Comparison of ENCODE assay signal across 8 cellular contexts in the genomic region with DNA sequence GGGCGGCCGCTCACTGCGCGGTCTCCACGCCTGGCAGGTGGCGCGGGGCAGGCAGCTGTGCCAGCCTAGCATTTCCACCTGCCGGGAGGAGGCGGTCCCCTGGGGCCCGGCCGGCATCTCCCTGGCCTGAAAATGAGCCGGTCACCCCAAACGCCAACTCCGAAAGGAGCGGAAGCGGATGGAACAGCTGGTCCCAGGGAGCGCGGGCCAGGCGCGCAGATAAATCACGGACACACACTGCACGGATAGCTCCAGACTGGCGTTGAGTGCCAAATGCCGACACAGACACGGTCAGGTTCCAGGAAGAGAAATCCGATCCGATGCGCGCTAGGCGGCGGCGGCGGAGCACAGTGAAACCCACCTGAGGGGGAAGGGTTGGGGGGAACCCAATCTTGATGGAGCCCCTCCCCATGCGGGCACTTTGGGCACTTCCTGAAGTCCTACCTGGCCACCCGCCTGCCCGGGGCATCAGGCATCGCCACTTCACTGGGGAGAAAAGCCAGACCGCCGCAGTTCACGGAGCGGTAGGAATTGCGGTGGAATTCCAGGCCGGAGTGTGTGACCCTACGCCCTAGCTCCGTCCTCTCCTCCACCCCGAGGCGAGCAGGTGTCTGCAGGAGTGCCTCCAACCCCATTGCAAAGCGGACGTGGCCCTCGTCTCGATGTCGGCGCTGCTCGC. TPM values are rescaled to one million over a fixed set of nuclear protein-coding genes. Genes with fewer than 3 reads are reported as not detected.
A peak's percentile ranks its signal among the peaks of the same experiment; 100 is the strongest.
DNase-seq lines count a peak whose midpoint lies in the region; ATAC-seq, FAIRE-seq and TF ChIP-seq lines count a peak whose summit lies in the region.

No MANE protein-coding gene starts in this region.

- H3K9me3 ChIP-seq in small intestine (ENCODE audit: control insufficient read depth, low read depth), result no peaks in the 10 kb centered on the region

- no peak for FAIRE-seq in small intestine (lab: Jason Lieb, UNC)

- H3K27ac ChIP-seq in small intestine (ENCODE audit: low read depth in 1 of 2, low read length in 1 of 2), result no peak overlapping the region

- H3K4me1 ChIP-seq in small intestine (ENCODE audit: control insufficient read depth in 2 of 2, insufficient read depth in 1 of 2, low read depth in 1 of 2, low read length in 1 of 2), result no peaks in the 10 kb centered on the region

- no peak overlapping the region for H3K4me3 ChIP-seq in fibroblast of villous mesenchyme (ENCODE audit: low read depth, low read length)
- peak overlapping the region in 1 of 2 donors; percentile 35 for H3K4me3 ChIP-seq in small intestine (ENCODE audit: low read depth in 1 of 2, low read length in 2 of 2)

- no peak for TF ChIP-seq CTCF in fibroblast of villous mesenchyme (IDR thresholded peaks at IDR 0.05; ENCODE audit: insufficient read depth, low read depth, low read length)

- H3K27me3 ChIP-seq in small intestine (ENCODE audit: control insufficient read depth in 2 of 2, insufficient read depth in 2 of 2, low read length in 2 of 2), result peaks cover 5 to 16% of the 10 kb centered on the region in 2 donors

- no peak for ATAC-seq in HG03571 (IDR thresholded peaks at IDR 0.05; ENCODE audit: unreplicated experiment)

- DNase-seq in COLO668 (lab: John Stamatoyannopoulos, UW; ENCODE audit: unreplicated experiment) (peak; percentile 90), NCI-H69 (lab: John Stamatoyannopoulos, UW) (peak; percentile 82), fibroblast of villous mesenchyme (ENCODE audit: low read depth) (peak; percentile 7), occipital lobe (lab: John Stamatoyannopoulos, UW) (peak; percentile 19), small intestine (no peak), T1000 (lab: John Stamatoyannopoulos, UW) (no peak), KBM-7 (no peak)

- 1 to 5% (median 3%) methylated on average over 53 to 54 of the region's 54 CpGs for WGBS in small intestine, 3 donors

- in situ Hi-C loops in KBM-7 (cut with MboI; ENCODE audit: low pct_unique_long_range_greater_than_20kb, low sequenced_read_pairs), result no loop called here

- no peaks in the 10 kb centered on the region for H3K36me3 ChIP-seq in small intestine (ENCODE audit: control insufficient read depth in 2 of 2, insufficient read depth in 2 of 2, low read length in 2 of 2)

RNA-seq across cellular contexts. Expression of gene PLEKHD1, which starts 0.6 kb away (rescaled TPM):
- total RNA-seq in fibroblast of villous mesenchyme (under 0.01 TPM in 1 of 2 replicates, not detected in the other), occipital lobe (0.16 TPM)
- polyA plus RNA-seq in small intestine, result under 1 TPM in 2 of 3 donors, not detected in 1; under 0.01 to 0.04 TPM

Comparison
In these comparisons a context has a peak if more than half of its experiments do, and no peak if none do; other contexts are left out.
1. DNase-seq: peak in COLO668 (single experiment), NCI-H69 (single experiment), fibroblast of villous mesenchyme (single experiment) and occipital lobe (single experiment); none in small intestine (single experiment), T1000 (single experiment) and KBM-7 (single experiment).